In the genomic region with DNA sequence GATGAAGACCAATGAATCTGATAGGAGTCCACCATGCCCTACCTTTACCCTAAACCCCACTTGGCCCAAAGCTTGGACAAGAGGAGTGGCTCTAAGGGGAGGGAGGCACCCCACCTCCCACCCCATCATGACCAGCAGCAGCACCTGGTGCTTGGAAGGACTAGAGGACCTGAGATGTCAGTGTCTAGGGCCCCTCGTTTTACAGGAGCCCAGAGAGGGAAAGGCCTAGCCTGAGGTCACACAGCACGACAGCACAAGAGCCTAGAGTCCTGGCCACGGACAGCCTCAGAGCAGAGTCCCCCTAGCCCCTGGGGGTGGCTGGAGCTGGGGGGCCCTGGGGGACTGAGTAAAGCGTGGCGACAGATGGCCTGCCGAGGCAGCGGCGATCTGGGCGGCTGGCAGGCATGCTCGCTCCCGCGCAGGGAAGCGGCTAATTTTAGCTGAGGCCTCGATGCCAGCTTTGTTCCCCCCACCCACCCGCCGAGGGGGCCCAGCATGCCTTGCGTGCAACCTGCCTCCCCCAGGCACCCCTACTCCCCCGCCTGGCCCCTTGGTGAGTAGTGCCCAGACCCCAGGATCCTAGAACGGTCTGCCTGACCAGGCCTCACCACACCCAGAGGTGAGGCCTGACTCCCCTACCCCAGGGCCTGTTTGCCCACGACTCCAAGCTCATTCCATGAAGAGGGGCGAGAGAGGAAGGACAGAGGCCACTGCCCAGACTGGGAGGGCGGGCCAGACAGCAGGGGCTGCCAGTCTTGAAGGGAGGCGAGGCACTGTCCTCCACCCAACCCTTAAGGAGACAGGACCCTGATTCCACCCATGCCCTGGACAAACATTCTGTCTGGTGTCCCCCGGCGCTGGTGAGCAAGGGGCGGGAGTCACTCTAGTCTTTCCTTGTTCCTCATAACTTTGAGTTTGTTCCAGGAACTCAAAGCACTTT, we compare ENCODE assay signal across 9 cellular contexts. TPM values are rescaled to one million over a fixed set of nuclear protein-coding genes. Genes with fewer than 3 reads are reported as not detected.
DNase-seq lines count a peak whose midpoint lies in the region; ATAC-seq, FAIRE-seq and TF ChIP-seq lines count a peak whose summit lies in the region.
"Had no signal": no experiment of that assay in that cellular context is flagged by ENCODE, and none has a peak within 500 bp of the region (broad histone marks: within the 10 kb centered on the region; RNA-seq: fewer than 3 reads in every experiment).

No MANE protein-coding gene starts in this region.

- POLR2A ChIA-PET in HepG2 (lab: Yijun Ruan, JAX): interaction anchor here (1.0 to 3.4 kb wide), 17 partner anchors 9 to 258 kb away, joined by 3 to 48 read pairs (median 7); a partner anchor contains a TSS

- TF ChIP-seq EP300 in HepG2 (IDR thresholded peaks at IDR 0.05; ENCODE audit: low read depth in 2 of 2, low read length in 2 of 2) (no peak), HepG2 (CRISPR knock-in tag; IDR thresholded peaks at IDR 0.05; ENCODE audit: borderline replicate concordance) (no peak)

- TF ChIP-seq CTCF in body of pancreas (IDR thresholded peaks at IDR 0.05): no peak
- TF ChIP-seq CTCF in HepG2 (CRISPR knock-in tag; IDR thresholded peaks at IDR 0.05): no peak

- TF ChIP-seq RAD21 in HepG2 (CRISPR knock-in tag; IDR thresholded peaks at IDR 0.05): no peak

- CTCF ChIA-PET in HepG2 (lab: Yijun Ruan, JAX; ENCODE audit: low intra/inter-chr PET ratio, low total read pairs): no interaction called here

- 49 to 69% methylated on average over 12 to 19 of the region's 26 CpGs for WGBS in GM23248 (ENCODE audit: low coverage in 1 of 2, low lambda C conversion rate in 2 of 2, missing lambda C conversion rate in 2 of 2), 2 experiments
- 73 to 91% methylated on average over 11 to 26 of the region's 26 CpGs for WGBS in body of pancreas, 2 donors
- 90% methylated on average over 22 of the region's 26 CpGs for WGBS in HepG2 (ENCODE audit: low lambda C conversion rate)
- 75 to 90% (median 81%) methylated on average over 20 to 26 of the region's 26 CpGs for WGBS in small intestine, 3 donors

- in situ Hi-C loops in GM23248 (cut with MboI) (no loop called here), HepG2 (cut with HindIII; ENCODE audit: extremely low pct_ligation_motif_present, low pct_unique_long_range_greater_than_20kb) (no loop called here)

- H4K20me1 ChIP-seq in GM23248 (ENCODE audit: insufficient read depth): no peaks in the 10 kb centered on the region
- H4K20me1 ChIP-seq in HepG2 (ENCODE audit: insufficient read depth, low read length): peaks cover 8% of the 10 kb centered on the region

- no peaks in the 10 kb centered on the region for H3K9me3 ChIP-seq in GM23248 (ENCODE audit: low read depth)
- H3K9me3 ChIP-seq in body of pancreas: no peaks in the 10 kb centered on the region
- no peaks in the 10 kb centered on the region for H3K9me3 ChIP-seq in HepG2 (ENCODE audit: low read length)
- no peaks in the 10 kb centered on the region for H3K9me3 ChIP-seq in small intestine (ENCODE audit: control insufficient read depth, low read depth)

- BruUV-seq in HepG2 (replicated peaks; lab: Mats Ljungman, UMichigan): no TSS peak

- no peak overlapping the region for H2AFZ ChIP-seq in GM23248
- H2AFZ ChIP-seq in HepG2 (ENCODE audit: low read length): no peak overlapping the region

- FAIRE-seq in HepG2 (lab: Jason Lieb, UNC): no peak
- no peak for FAIRE-seq in small intestine (lab: Jason Lieb, UNC)

- TF ChIP-seq POLR2A in body of pancreas (IDR thresholded peaks at IDR 0.05): peak in 1 of 3 donors; percentile 13
- no peak for TF ChIP-seq POLR2A in HepG2 (IDR thresholded peaks at IDR 0.05; ENCODE audit: insufficient read depth in 1 of 2, low read depth in 2 of 2, low read length in 2 of 2)

- no peak for DNase-seq in GM23248
- DNase-seq in body of pancreas: peak in 3 of 4 donors; percentile 21 to 64 (median 53)
- no peak for DNase-seq in HepG2 (ENCODE audit: low spot score)
- no peak for DNase-seq in small intestine
- no peak for DNase-seq in NCI-H748 treated with DMSO at 0.1 percent for 48 hours (lab: John Stamatoyannopoulos, UW)
- DNase-seq: NCI-H510A treated with DMSO at 0.1 percent for 48 hours had no signal

- H3K9ac ChIP-seq in GM23248: 0 out of 2 replicates have a peak overlapping the region, but pooled peaks have one; percentile 33
- H3K9ac ChIP-seq in HepG2 (ENCODE audit: insufficient read depth, low read depth, low read length): peak overlapping the region; percentile 76

- H3K4me3 ChIP-seq in GM23248 (no peak overlapping the region), body of pancreas (no peak overlapping the region), HepG2 (replicated peaks in 1 of 3; ENCODE audit: insufficient read depth in 1 of 3, low read depth in 2 of 3, low read length in 3 of 3) (peak overlapping the region in 1 of 3 experiments; percentile 57; a peak in 2 of 6 replicates), small intestine (ENCODE audit: low read depth in 1 of 2, low read length in 2 of 2) (no peak overlapping the region)

- H3K27me3 ChIP-seq in GM23248 (replicated peaks; ENCODE audit: insufficient read depth) (no peaks in the 10 kb centered on the region), body of pancreas (no peaks in the 10 kb centered on the region), HepG2 (ENCODE audit: control insufficient read depth in 1 of 2, insufficient read depth in 2 of 2, low read length in 2 of 2) (no peaks in the 10 kb centered on the region), small intestine (ENCODE audit: control insufficient read depth in 2 of 2, insufficient read depth in 2 of 2, low read length in 2 of 2) (no peaks in the 10 kb centered on the region)

- H3K27ac ChIP-seq in GM23248 (no peak overlapping the region), body of pancreas (peak overlapping the region; percentile 88 to 95 (median 91)), HepG2 (ENCODE audit: extremely low read length, insufficient read depth, low read length) (peak overlapping the region; percentile 95), small intestine (ENCODE audit: low read depth in 1 of 2, low read length in 1 of 2) (peak overlapping the region; percentile 50 to 60)

- H3K79me2 ChIP-seq in GM23248 (ENCODE audit: insufficient read depth) (peaks cover 88% of the 10 kb centered on the region), HepG2 (ENCODE audit: insufficient read depth, low read length) (peaks cover 19% of the 10 kb centered on the region)

- no peaks in the 10 kb centered on the region for H3K9me2 ChIP-seq in GM23248 (ENCODE audit: insufficient read depth)

- ATAC-seq in body of pancreas (no peak), HepG2 (no peak), HG02938 (IDR thresholded peaks at IDR 0.05; ENCODE audit: unreplicated experiment) (no peak), GM18519 (IDR thresholded peaks at IDR 0.05; ENCODE audit: low FRiP score, unreplicated experiment) (no peak), HG02759 (IDR thresholded peaks at IDR 0.05; ENCODE audit: unreplicated experiment) (no peak)

- H3K36me3 ChIP-seq in GM23248 (ENCODE audit: low read depth) (no peaks in the 10 kb centered on the region), body of pancreas (replicated peaks in 1 of 2; ENCODE audit: insufficient read depth in 1 of 2, low read depth in 2 of 2) (no peaks in the 10 kb centered on the region), HepG2 (replicated peaks in 1 of 2; ENCODE audit: control insufficient read depth in 1 of 2, insufficient read depth in 2 of 2, low read length in 2 of 2) (0 out of 5 replicates have a peak, but pooled peaks cover 0 to 5% of the 10 kb centered on the region in 2 experiments), small intestine (ENCODE audit: control insufficient read depth in 2 of 2, insufficient read depth in 2 of 2, low read length in 2 of 2) (no peaks in the 10 kb centered on the region)

- no peak overlapping the region for H3K4me2 ChIP-seq in GM23248 (ENCODE audit: unreplicated experiment)
- peak overlapping the region; percentile 86 for H3K4me2 ChIP-seq in HepG2 (ENCODE audit: low read depth, low read length)

- intact Hi-C loops in body of pancreas (cut with DNase I) (no loop called here), HepG2 (cut with micrococcal nuclease; ENCODE audit: unreplicated experiment) (loop anchor here (5.0 kb wide), 2 partner anchors 37 to 97 kb away; a partner anchor contains a TSS)

- H3K4me1 ChIP-seq in GM23248 (ENCODE audit: insufficient read depth): peaks cover 47% of the 10 kb centered on the region
- H3K4me1 ChIP-seq in body of pancreas: peaks cover 93% of the 10 kb centered on the region
- H3K4me1 ChIP-seq in HepG2 (ENCODE audit: insufficient read depth, low read length): peaks cover 94% of the 10 kb centered on the region
- peaks cover 10 to 15% of the 10 kb centered on the region in 2 donors for H3K4me1 ChIP-seq in small intestine (ENCODE audit: control insufficient read depth in 2 of 2, insufficient read depth in 1 of 2, low read depth in 1 of 2, low read length in 1 of 2)

- peaks cover 5% of the 10 kb centered on the region; the same call in 1 of the 2 replicates for H3F3A ChIP-seq in GM23248 (ENCODE audit: insufficient read depth)

RNA-seq across cellular contexts. Expression of a gene that starts 39.0 kb away (rescaled TPM):
- total RNA-seq in GM23248 (2014; rRNA removed; shearing (Covaris generic)): 5.3 and 5.8 TPM in 2 replicates
- 3.9 and 4.5 TPM in 2 replicates for polyA plus RNA-seq in GM23248 (2016; fragmentation: Nextera tagmentation; extraction: Ambion mirVana)
- 10 to 100 TPM; 13.5 to 14.2 TPM for total RNA-seq in body of pancreas
- 2.6 and 2.7 TPM in 2 replicates for total RNA-seq in HepG2 (2016; rRNA removed; fragmentation: Illumina TruSeq; extraction: Trizol)
- 1.9 and 2.6 TPM in 2 replicates for total RNA-seq in HepG2 (2016; cell fraction: cytosol; rRNA removed; fragmentation: Illumina TruSeq; extraction: Trizol; ENCODE audit: low read depth)
- 3.1 and 3.5 TPM in 2 replicates for total RNA-seq in HepG2 (2016; cell fraction: insoluble cytoplasmic fraction; rRNA removed; fragmentation: Illumina TruSeq; extraction: Trizol)
- total RNA-seq in HepG2 (2016; cell fraction: membrane; rRNA removed; fragmentation: Illumina TruSeq; extraction: Trizol): 1.6 and 2.4 TPM in 2 replicates
- total RNA-seq in HepG2 (2016; cell fraction: nucleus; rRNA removed; fragmentation: Illumina TruSeq; extraction: Trizol): 3.0 and 6.6 TPM in 2 replicates
- 1.0 and 1.2 TPM in 2 replicates for polyA plus RNA-seq in HepG2 (2011; rRNA removed)
- polyA plus RNA-seq in HepG2 (2011; cell fraction: cytosol; rRNA removed): 0.52 and 0.72 TPM in 2 replicates
- 7.0 and 8.3 TPM in 2 replicates for polyA plus RNA-seq in HepG2 (2011; cell fraction: nucleus; rRNA removed)
- polyA plus RNA-seq in HepG2 (2012): 4.7 and 7.3 TPM in 2 replicates
- 0.24 and 0.35 TPM in 2 replicates for polyA plus RNA-seq in HepG2 (2016; cell fraction: cytosol; fragmentation: Illumina TruSeq; extraction: Trizol; ENCODE audit: low read depth)
- polyA plus RNA-seq in HepG2 (2016; cell fraction: insoluble cytoplasmic fraction; fragmentation: Illumina TruSeq; extraction: Trizol; ENCODE audit: low read depth): 3.9 and 4.0 TPM in 2 replicates
- 0.32 and 0.57 TPM in 2 replicates for polyA plus RNA-seq in HepG2 (2016; cell fraction: membrane; fragmentation: Illumina TruSeq; extraction: Trizol; ENCODE audit: low read depth)
- polyA plus RNA-seq in HepG2 (2016; cell fraction: nucleus; fragmentation: Illumina TruSeq; extraction: Trizol; ENCODE audit: insufficient read depth, low read depth): 12.2 and 16.8 TPM in 2 replicates
- polyA minus RNA-seq in HepG2 (2011; rRNA and poly(A)+ RNA removed; ENCODE audit: low replicate concordance): 3.1 and 6.5 TPM in 2 replicates
- 3.1 and 3.7 TPM in 2 replicates for polyA minus RNA-seq in HepG2 (2011; cell fraction: cytosol; rRNA and poly(A)+ RNA removed)
- polyA minus RNA-seq in HepG2 (2011; cell fraction: nucleus; rRNA and poly(A)+ RNA removed): 5.1 and 5.3 TPM in 2 replicates
- polyA plus RNA-seq in small intestine: 1 to 10 TPM; 3.5 to 8.7 (median 5.1) TPM

Comparison
In these comparisons a context has a peak if more than half of its experiments do, and no peak if none do; other contexts are left out.
1. DNase-seq: peak in body of pancreas (3 of 4); none in GM23248 (single experiment), HepG2 (single experiment), small intestine (single experiment) and NCI-H748 treated with DMSO at 0.1 percent for 48 hours (single experiment).